24 cellular contexts compared by ENCODE assay signal in the genomic region with DNA sequence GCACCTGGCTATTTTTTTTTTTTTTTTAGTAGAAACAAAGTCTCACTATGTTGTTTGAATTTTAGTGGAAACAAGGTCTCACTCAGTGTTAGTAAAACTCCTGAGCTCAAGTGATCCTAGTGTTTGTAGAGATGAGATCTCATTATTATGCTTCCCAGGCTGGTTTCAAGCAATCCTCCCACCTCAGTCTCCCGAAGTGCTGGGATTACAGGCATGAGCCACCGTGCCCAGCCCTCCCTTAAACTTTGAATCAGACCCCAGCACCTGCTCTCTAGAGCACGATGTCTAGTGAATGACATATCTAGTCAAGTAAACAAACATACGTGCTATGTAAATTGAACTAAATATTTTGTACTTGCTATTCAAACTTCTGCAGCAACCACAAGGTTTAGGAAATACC.
"Had no signal": no experiment of that assay in that cellular context is flagged by ENCODE, and none has a peak within 500 bp of the region (broad histone marks: within the 10 kb centered on the region; RNA-seq: fewer than 3 reads in every experiment).

No MANE protein-coding gene starts in this region.

- H3K27ac ChIP-seq: coronary artery, dorsolateral prefrontal cortex, gastroesophageal sphincter, hepatocyte, left ventricle myocardium inferior, parathyroid adenoma, right atrium auricular region, stomach, thyroid gland, upper lobe of right lung had no signal

- H3K4me2 ChIP-seq: hepatocyte had no signal

- H3K9me3 ChIP-seq: gastroesophageal sphincter, left ventricle myocardium inferior, right atrium auricular region, stomach, thyroid gland, upper lobe of right lung had no signal

- ATAC-seq: activated CD4-positive, alpha-beta T cell treated with anti-CD3 and anti-CD28 coated beads for 36 hours; gastroesophageal sphincter; stimulated activated naive B cell treated with anti-CD40 and anti-IgM and Interleukin-4, amounts not matched to agents 10 μg/mL and 1 μg/mL and 100 μg/mL, for 72 hours; upper lobe of right lung had no signal

- DNase-seq: activated CD4-positive, alpha-beta T cell treated with anti-CD3 and anti-CD28 coated beads for 36 hours; activated CD4-positive, CD25-positive, alpha-beta regulatory T cell; activated effector memory CD4-positive, alpha-beta T cell treated with Interleukin-2 at 50 U/mL for 16 hours; activated naive CD4-positive, alpha-beta T cell treated with Interleukin-2 at 50 U/mL for 16 hours; anterior cingulate cortex; dorsolateral prefrontal cortex; effector memory CD4-positive, alpha-beta T cell; erythroblast; islet precursor cell; left ventricle myocardium inferior; nephron progenitor cell; occipital lobe; stimulated activated CD4-positive, alpha-beta T cell treated with anti-CD3 and anti-CD28 coated beads, Interleukin-15, amount 100 ng/mL, for 24 hours; stimulated activated CD4-positive, alpha-beta T cell treated with anti-CD3 and anti-CD28 coated beads, Interleukin-2, amount 100 ng/mL, for 24 hours; stimulated activated naive B cell treated with anti-CD40 and anti-IgM and Interleukin-4, amounts not matched to agents 10 μg/mL and 1 μg/mL and 100 μg/mL, for 72 hours; stomach; thyroid gland; upper lobe of right lung had no signal

- H3K4me1 ChIP-seq: gastroesophageal sphincter, left ventricle myocardium inferior, parathyroid adenoma, right atrium auricular region, stomach, thyroid gland, upper lobe of right lung had no signal

- H3K79me2 ChIP-seq: hepatocyte, parathyroid adenoma had no signal

- H3K36me3 ChIP-seq: gastroesophageal sphincter, left ventricle myocardium inferior, right atrium auricular region, stomach, thyroid gland, upper lobe of right lung had no signal

- H3K4me3 ChIP-seq: coronary artery, dorsolateral prefrontal cortex, gastroesophageal sphincter, hepatocyte, left ventricle myocardium inferior, lung, right atrium auricular region, stomach, thyroid gland, upper lobe of right lung had no signal

- H2AFZ ChIP-seq: hepatocyte, parathyroid adenoma had no signal

- H3K27me3 ChIP-seq: gastroesophageal sphincter, hepatocyte, right atrium auricular region, thyroid gland, upper lobe of right lung had no signal

- H3K9ac ChIP-seq: parathyroid adenoma had no signal
